Comparison of ENCODE assay signal across 23 cellular contexts in genomic region chr20:53019464-53019863, GRCh38. TPM values are rescaled to one million over a fixed set of nuclear protein-coding genes. Genes with fewer than 3 reads are reported as not detected.
DNase-seq lines count a peak whose midpoint lies in the region; ATAC-seq and TF ChIP-seq lines count a peak whose summit lies in the region.
"Had no signal": no experiment of that assay in that cellular context is flagged by ENCODE, and none has a peak within 500 bp of the region (broad histone marks: within the 10 kb centered on the region; RNA-seq: fewer than 3 reads in every experiment).

No MANE protein-coding gene starts in this region.

- peak overlapping the region; percentile 89 for H3K27ac ChIP-seq in breast epithelium
- no peak overlapping the region for H3K27ac ChIP-seq in prostate gland

- peaks cover 55% of the 10 kb centered on the region for H3K36me3 Mint-ChIP-seq in activated CD4-positive, alpha-beta T cell treated with anti-CD3 and anti-CD28 coated beads for 36 hours (ENCODE audit: low read depth)
- peaks cover 15% of the 10 kb centered on the region for H3K36me3 Mint-ChIP-seq in activated CD4-positive, alpha-beta T cell treated with anti-CD3 and anti-CD28 coated beads, Interleukin-2, amount 10 ng/mL, durations not matched to agents 7 days and 5 days (ENCODE audit: low read depth)
- no peaks in the 10 kb centered on the region for H3K36me3 Mint-ChIP-seq in MCF 10A (ENCODE audit: insufficient read depth, unreplicated experiment)

- TF ChIP-seq POLR2A in breast epithelium (IDR thresholded peaks at IDR 0.05), result no peak
- TF ChIP-seq POLR2A in prostate gland (IDR thresholded peaks at IDR 0.05), result no peak

- no peaks in the 10 kb centered on the region for H3K27me3 Mint-ChIP-seq in activated CD4-positive, alpha-beta T cell treated with anti-CD3 and anti-CD28 coated beads for 36 hours
- H3K27me3 Mint-ChIP-seq in activated CD4-positive, alpha-beta T cell treated with anti-CD3 and anti-CD28 coated beads, Interleukin-2, amount 10 ng/mL, durations not matched to agents 7 days and 5 days, result no peaks in the 10 kb centered on the region
- no peaks in the 10 kb centered on the region for H3K27me3 Mint-ChIP-seq in MCF 10A (ENCODE audit: insufficient read depth, unreplicated experiment)

- no peak for ATAC-seq in activated CD4-positive, alpha-beta T cell treated with anti-CD3 and anti-CD28 coated beads for 36 hours
- ATAC-seq: Panc1, Right ventricle myocardium inferior had no signal

- intact Hi-C loops in activated CD4-positive, alpha-beta T cell treated with anti-CD3 and anti-CD28 coated beads for 36 hours (cut with DNase I, micrococcal nuclease), result no loop called here
- intact Hi-C loops in breast epithelium (cut with DNase I; ENCODE audit: low total_unique reads), result no loop called here
- intact Hi-C loops in MCF 10A (cut with micrococcal nuclease), result no loop called here
- intact Hi-C loops in prostate gland (cut with DNase I), result no loop called here

- DNase-seq in activated CD4-positive, alpha-beta T cell treated with anti-CD3 and anti-CD28 coated beads for 36 hours, result no peak
- DNase-seq in activated CD4-positive, alpha-beta T cell treated with anti-CD3 and anti-CD28 coated beads, Interleukin-2, amount 10 ng/mL, durations not matched to agents 7 days and 5 days, result no peak
- no peak for DNase-seq in breast epithelium (ENCODE audit: low spot score in 2 of 2)
- DNase-seq in MCF 10A (ENCODE audit: unreplicated experiment), result no peak
- DNase-seq in epithelial cell of esophagus (ENCODE audit: low read depth), result peak; percentile 37
- no peak for DNase-seq in COR-L47 (lab: John Stamatoyannopoulos, UW)
- DNase-seq in D341Med (ENCODE audit: low spot score), result no peak
- no peak for DNase-seq in prostate gland (ENCODE audit: low spot score)
- DNase-seq: 8988T; Caco-2; CD4-positive, CD25-positive, alpha-beta regulatory T cell; DMS153; GF-D8; H9; KG1; NCI-H1092; NCI-H146; NCI-H2029 treated with DMSO at 0.1 percent for 48 hours; NCI-H2171; NCI-H526 had no signal

- H3K4me1 ChIP-seq in breast epithelium (no peaks in the 10 kb centered on the region), prostate gland (replicated peaks) (no peaks in the 10 kb centered on the region)
- H3K4me1 ChIP-seq: Caco-2 had no signal

- CTCF ChIA-PET in activated CD4-positive, alpha-beta T cell treated with anti-CD3 and anti-CD28 coated beads for 36 hours (lab: Charles Lee), result interaction anchor here (0.6 kb wide), 1 partner anchor 709 kb away, joined by 3 read pairs; no protein-coding TSS in a partner anchor
- CTCF ChIA-PET in activated CD4-positive, alpha-beta T cell treated with anti-CD3 and anti-CD28 coated beads, Interleukin-2, amount 10 ng/mL, durations not matched to agents 7 days and 5 days (lab: Charles Lee), result interaction anchor here (1.8 kb wide), 1 partner anchor 15 kb away, joined by 4 read pairs; no protein-coding TSS in a partner anchor
- CTCF ChIA-PET in MCF 10A (lab: Yijun Ruan, JAX), result interaction anchor here (0.7 to 1.6 kb wide), 4 partner anchors 15 to 325 kb away, joined by 3 to 8 read pairs (median 4); no protein-coding TSS in a partner anchor

- POLR2A ChIA-PET in activated CD4-positive, alpha-beta T cell treated with anti-CD3 and anti-CD28 coated beads for 36 hours (lab: Charles Lee), result no interaction called here
- POLR2A ChIA-PET in activated CD4-positive, alpha-beta T cell treated with anti-CD3 and anti-CD28 coated beads, Interleukin-2, amount 10 ng/mL, durations not matched to agents 7 days and 5 days (lab: Charles Lee), result interaction anchor here (0.6 to 0.7 kb wide), 2 partner anchors 343 to 714 kb away, joined by 3 to 4 read pairs; no protein-coding TSS in a partner anchor
- POLR2A ChIA-PET in MCF 10A (lab: Yijun Ruan, JAX), result interaction anchor here (1.2 kb wide), 1 partner anchor 13 kb away, joined by 3 read pairs; no protein-coding TSS in a partner anchor

- TF ChIP-seq CTCF in breast epithelium (IDR thresholded peaks at IDR 0.05), result no peak
- TF ChIP-seq CTCF in MCF 10A (IDR thresholded peaks at IDR 0.05; ENCODE audit: unreplicated experiment), result no peak
- no peak for TF ChIP-seq CTCF in epithelial cell of esophagus (IDR thresholded peaks at IDR 0.05; ENCODE audit: insufficient read depth, low read depth, low read length, missing control alignments)
- no peak for TF ChIP-seq CTCF in prostate gland (IDR thresholded peaks at IDR 0.05)

- H3K4me3 Mint-ChIP-seq in activated CD4-positive, alpha-beta T cell treated with anti-CD3 and anti-CD28 coated beads for 36 hours, result no peak overlapping the region
- H3K4me3 Mint-ChIP-seq in activated CD4-positive, alpha-beta T cell treated with anti-CD3 and anti-CD28 coated beads, Interleukin-2, amount 10 ng/mL, durations not matched to agents 7 days and 5 days, result no peak overlapping the region
- H3K4me3 Mint-ChIP-seq in MCF 10A (ENCODE audit: unreplicated experiment), result no peak overlapping the region
- H3K4me3 Mint-ChIP-seq: B cell; CD4-positive, CD25-positive, alpha-beta regulatory T cell; H9 had no signal

- 78% methylated on average over 6 of the region's 6 CpGs for WGBS in prostate gland

- peaks cover 74% of the 10 kb centered on the region for H3K4me1 Mint-ChIP-seq in activated CD4-positive, alpha-beta T cell treated with anti-CD3 and anti-CD28 coated beads for 36 hours
- peaks cover 48% of the 10 kb centered on the region for H3K4me1 Mint-ChIP-seq in activated CD4-positive, alpha-beta T cell treated with anti-CD3 and anti-CD28 coated beads, Interleukin-2, amount 10 ng/mL, durations not matched to agents 7 days and 5 days
- H3K4me1 Mint-ChIP-seq in MCF 10A (ENCODE audit: insufficient read depth, unreplicated experiment), result peaks cover 13% of the 10 kb centered on the region
- H3K4me1 Mint-ChIP-seq: H9 had no signal

- no peaks in the 10 kb centered on the region for H3K9me3 ChIP-seq in breast epithelium
- no peaks in the 10 kb centered on the region for H3K9me3 ChIP-seq in prostate gland
- H3K9me3 ChIP-seq: Caco-2 had no signal

- H3K4me3 ChIP-seq in breast epithelium, result no peak overlapping the region
- H3K4me3 ChIP-seq in epithelial cell of esophagus (ENCODE audit: low read length), result no peak overlapping the region
- no peak overlapping the region for H3K4me3 ChIP-seq in prostate gland

- no TSS peak for BruUV-seq in MCF 10A (replicated peaks; lab: Mats Ljungman, UMichigan)

- no peaks in the 10 kb centered on the region for H3K27me3 ChIP-seq in breast epithelium
- H3K27me3 ChIP-seq in prostate gland (replicated peaks; ENCODE audit: insufficient read depth), result no peaks in the 10 kb centered on the region

- H3K9me3 Mint-ChIP-seq in activated CD4-positive, alpha-beta T cell treated with anti-CD3 and anti-CD28 coated beads for 36 hours (ENCODE audit: low read depth), result peaks cover 19% of the 10 kb centered on the region
- peaks cover 20% of the 10 kb centered on the region for H3K9me3 Mint-ChIP-seq in activated CD4-positive, alpha-beta T cell treated with anti-CD3 and anti-CD28 coated beads, Interleukin-2, amount 10 ng/mL, durations not matched to agents 7 days and 5 days
- peaks cover 4% of the 10 kb centered on the region for H3K9me3 Mint-ChIP-seq in MCF 10A (ENCODE audit: unreplicated experiment)

- peak overlapping the region; percentile 64 for H3K27ac Mint-ChIP-seq in activated CD4-positive, alpha-beta T cell treated with anti-CD3 and anti-CD28 coated beads for 36 hours
- no peak overlapping the region for H3K27ac Mint-ChIP-seq in activated CD4-positive, alpha-beta T cell treated with anti-CD3 and anti-CD28 coated beads, Interleukin-2, amount 10 ng/mL, durations not matched to agents 7 days and 5 days
- no peak overlapping the region for H3K27ac Mint-ChIP-seq in MCF 10A (ENCODE audit: low read depth, unreplicated experiment)
- H3K27ac Mint-ChIP-seq: B cell; CD4-positive, CD25-positive, alpha-beta regulatory T cell; H9 had no signal

- no peaks in the 10 kb centered on the region for H3K36me3 ChIP-seq in breast epithelium
- H3K36me3 ChIP-seq in prostate gland, result no peaks in the 10 kb centered on the region

RNA-seq across cellular contexts. Expression of gene TSHZ2, which starts 47.3 kb away (rescaled TPM):
- 10 to 100 TPM; 25.9 to 43.6 TPM for total RNA-seq in activated CD4-positive, alpha-beta T cell treated with anti-CD3 and anti-CD28 coated beads for 36 hours
- 1 to 10 TPM; 8.1 to 9.2 TPM for total RNA-seq in activated CD4-positive, alpha-beta T cell treated with anti-CD3 and anti-CD28 coated beads, Interleukin-2, amount 10 ng/mL, durations not matched to agents 7 days and 5 days
- total RNA-seq in breast epithelium, result 100 to 1,000 TPM in 1 of 3 donors, 10 to 100 TPM in 2; 31.7 to 106 (median 59.6) TPM
- 1.6 and 2.3 TPM in 2 replicates for total RNA-seq in MCF 10A (2022)
- 10 to 100 TPM in 1 of 2 donors, 1 to 10 TPM in 1; 9.8 to 35.1 TPM for total RNA-seq in prostate gland

Comparison
In these comparisons a context has a peak if more than half of its experiments do, and no peak if none do; other contexts are left out.
1. H3K27ac ChIP-seq: peak in breast epithelium (2 of 2); none in prostate gland (0 of 2).